8 cellular contexts compared by ENCODE assay signal in genomic region chr1:225882008-225882698, GRCh38. TPM values are rescaled to one million over a fixed set of nuclear protein-coding genes. Genes with fewer than 3 reads are reported as not detected.
A peak's percentile ranks its signal among the peaks of the same experiment; 100 is the strongest.
DNase-seq lines count a peak whose midpoint lies in the region; ATAC-seq and TF ChIP-seq lines count a peak whose summit lies in the region.

Gene TMEM63A (minus strand): TSS chr1:225882380. CDS start chr1:225877580, 4,800 bp downstream.

- H3K27me3 ChIP-seq in ascending aorta, result no peaks in the 10 kb centered on the region

- peaks cover 25 to 41% of the 10 kb centered on the region in 2 donors for H3K4me1 ChIP-seq in ascending aorta

- no peaks in the 10 kb centered on the region for H3K36me3 ChIP-seq in ascending aorta

- peak within 1 kb of the TSS; percentile 87 to 90 for H3K27ac ChIP-seq in ascending aorta

- peak; percentile 72 for ATAC-seq in GM21526 (IDR thresholded peaks at IDR 0.05; ENCODE audit: low FRiP score, unreplicated experiment)

- TF ChIP-seq CTCF in ascending aorta (IDR thresholded peaks at IDR 0.05) (peak; percentile 45 to 56 (median 53)), retinal pigment epithelial cell (conservative IDR thresholded peaks at IDR 0.05; ENCODE audit: low read depth, low read length) (peak; percentile 2)

- intact Hi-C loops in T-helper 2 cell treated with Interferon-gamma antibody and Interleukin-4, amounts not matched to agents 100 ng/mL and 5 ng/mL, for 36 hours (cut with micrococcal nuclease), result loop anchor here (1.0 kb wide), 4 partner anchors 15 to 105 kb away; partner anchors contain the start of genes EPHX1, PYCR2 and SRP9
- intact Hi-C loops in ascending aorta (cut with DNase I), result loop anchor here (2.0 to 5.0 kb wide), 3 partner anchors 29 to 180 kb away; partner anchors contain the start of gene H3-3A

- H3K4me3 ChIP-seq in ascending aorta, result peak within 1 kb of the TSS; percentile 57 to 90
- H3K4me3 ChIP-seq in retinal pigment epithelial cell (ENCODE audit: low read length), result peak within 1 kb of the TSS; percentile 83

- peak; percentile 91 for DNase-seq in ELF-1 (ENCODE audit: low read depth, low spot score)
- DNase-seq in HuH-7.5 (ENCODE audit: low spot score), result peak; percentile 96
- DNase-seq in ascending aorta (ENCODE audit: low spot score in 2 of 2), result peak; percentile 69 to 96
- DNase-seq in hepatic stellate cell (ENCODE audit: low spot score), result peak; percentile 98
- DNase-seq in retinal pigment epithelial cell (ENCODE audit: low read depth), result no peak
- DNase-seq in NCI-H1694 treated with DMSO at 0.1 percent for 48 hours (lab: John Stamatoyannopoulos, UW), result no peak

- no peaks in the 10 kb centered on the region for H3K9me3 ChIP-seq in ascending aorta

RNA-seq across cellular contexts. Expression of gene TMEM63A, which starts in this region (rescaled TPM):
- total RNA-seq in T-helper 2 cell treated with Interferon-gamma antibody and Interleukin-4, amounts not matched to agents 100 ng/mL and 5 ng/mL, for 36 hours, result 96.5 and 97.9 TPM in 2 replicates
- 41.3 TPM for total RNA-seq in ascending aorta

Comparison
In these comparisons a context has a peak if more than half of its experiments do, and no peak if none do; other contexts are left out.
1. DNase-seq: peak in ELF-1 (single experiment), HuH-7.5 (single experiment), ascending aorta (2 of 2) and hepatic stellate cell (single experiment); none in retinal pigment epithelial cell (single experiment) and NCI-H1694 treated with DMSO at 0.1 percent for 48 hours (single experiment).